Comparison of ENCODE assay signal across 8 cellular contexts in the genomic region with DNA sequence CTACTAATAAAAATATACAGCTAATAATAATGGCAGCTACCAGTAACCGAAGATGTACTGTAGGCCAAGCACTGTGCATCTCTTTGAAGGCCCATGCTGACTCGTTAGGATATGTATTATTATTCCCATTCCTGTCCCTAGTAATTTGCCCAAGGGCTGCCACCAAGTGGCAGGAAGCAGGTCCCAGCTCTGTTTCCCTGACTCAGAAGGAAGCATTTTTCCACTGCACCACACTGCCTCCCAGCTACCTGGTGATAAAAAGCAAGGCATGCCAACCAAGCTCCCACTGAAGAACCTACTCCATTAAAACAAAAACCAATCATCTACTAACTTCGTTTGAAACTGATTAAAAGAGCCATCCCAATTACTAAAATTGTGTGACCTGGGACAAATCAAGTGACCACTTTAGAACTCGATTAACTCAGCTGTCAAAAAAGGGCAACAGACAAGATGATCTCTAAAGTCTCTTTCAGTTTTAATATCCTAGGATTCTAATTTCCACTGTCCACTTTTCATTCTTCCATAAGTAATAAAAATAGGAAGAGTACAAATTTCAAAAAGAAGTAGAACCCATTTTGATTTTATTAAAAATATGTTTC. TPM values are rescaled to one million over a fixed set of nuclear protein-coding genes. Genes with fewer than 3 reads are reported as not detected.
DNase-seq lines count a peak whose midpoint lies in the region; ATAC-seq and TF ChIP-seq lines count a peak whose summit lies in the region.

No MANE protein-coding gene starts in this region.

- H3K36me3 ChIP-seq in heart left ventricle: no peaks in the 10 kb centered on the region
- no peaks in the 10 kb centered on the region for H3K36me3 ChIP-seq in sigmoid colon

- H3K4me1 ChIP-seq in heart left ventricle: peaks cover 0 to 4% (median 0%) of the 10 kb centered on the region in 12 donors
- peaks cover 0 to 18% (median 10%) of the 10 kb centered on the region in 4 donors for H3K4me1 ChIP-seq in sigmoid colon

- TF ChIP-seq POLR2A in heart left ventricle (IDR thresholded peaks at IDR 0.05): no peak
- TF ChIP-seq POLR2A in sigmoid colon (IDR thresholded peaks at IDR 0.05): no peak
- no peak for TF ChIP-seq POLR2A in GM18505 (IDR thresholded peaks at IDR 0.05; ENCODE audit: borderline replicate concordance, extremely low read depth, insufficient read depth, insufficient read length)

- no peak overlapping the region for H3K4me3 ChIP-seq in heart left ventricle
- H3K4me3 ChIP-seq in sigmoid colon: no peak overlapping the region

- TF ChIP-seq CTCF in GM12872 (IDR thresholded peaks at IDR 0.05; ENCODE audit: insufficient read depth, low read depth, low read length) (peak; percentile 38; the same call in 2 of the 3 replicates), heart left ventricle (IDR thresholded peaks at IDR 0.05) (peak; percentile 16 to 74 (median 53)), sigmoid colon (IDR thresholded peaks at IDR 0.05) (peak in 3 of 4 experiments; percentile 18 to 59 (median 38))

- intact Hi-C loops in heart left ventricle (cut with DNase I): loop anchor here (2.0 to 10.0 kb wide), 11 partner anchors 89 to 235 kb away; a partner anchor contains a TSS
- intact Hi-C loops in sigmoid colon (cut with DNase I): loop anchor here (2.0 to 10.0 kb wide), 3 partner anchors 115 to 863 kb away; a partner anchor contains a TSS

- peak; percentile 58 to 88 (median 84) for ATAC-seq in heart left ventricle
- ATAC-seq in GM18505 (IDR thresholded peaks at IDR 0.05; ENCODE audit: unreplicated experiment): no peak
- ATAC-seq in GM21526 (IDR thresholded peaks at IDR 0.05; ENCODE audit: low FRiP score, unreplicated experiment): no peak

- H3K27me3 ChIP-seq in heart left ventricle: no peaks in the 10 kb centered on the region
- no peaks in the 10 kb centered on the region for H3K27me3 ChIP-seq in sigmoid colon

- H3K9me3 ChIP-seq in heart left ventricle (no peaks in the 10 kb centered on the region), sigmoid colon (no peaks in the 10 kb centered on the region)

- DNase-seq in NCI-H1694 (lab: John Stamatoyannopoulos, UW) (peak; percentile 85), UCSD-AML1 (lab: John Stamatoyannopoulos, UW; ENCODE audit: unreplicated experiment) (peak; percentile 41), heart left ventricle (peak in 4 of 5 donors; percentile 36 to 56 (median 42)), sigmoid colon (no peak)
- no peak for DNase-seq in activated T-cell treated with anti-CD3 and anti-CD28 coated beads, Interleukin-2, amount 50 U/mL, for 1 hour

- 23 to 34% (median 31%) methylated on average over 4 of the region's 4 CpGs for WGBS in heart left ventricle, 4 donors
- 10 to 57% methylated on average over 4 of the region's 4 CpGs for WGBS in sigmoid colon, 2 donors

- no peak for TF ChIP-seq EP300 in sigmoid colon (IDR thresholded peaks at IDR 0.05)

- H3K27ac ChIP-seq in heart left ventricle: no peak overlapping the region
- no peak overlapping the region for H3K27ac ChIP-seq in sigmoid colon

RNA-seq across cellular contexts. Expression of a gene that starts 24.3 kb away (rescaled TPM):
- total RNA-seq in heart left ventricle: 10 to 100 TPM in 4 of 9 donors, 1 to 10 TPM in 5; 6.8 to 18.4 (median 8.7) TPM
- 1 to 10 TPM; 3.3 to 7.5 TPM for polyA plus RNA-seq in heart left ventricle
- 10 to 100 TPM; 30.0 to 42.3 (median 33.8) TPM for total RNA-seq in sigmoid colon
- 10 to 100 TPM in 2 of 3 donors, 1 to 10 TPM in 1; 7.2 to 15.6 (median 13.9) TPM for polyA plus RNA-seq in sigmoid colon

Comparison
In these comparisons a context has a peak if more than half of its experiments do, and no peak if none do; other contexts are left out.
1. DNase-seq: peak in NCI-H1694 (single experiment), UCSD-AML1 (single experiment) and heart left ventricle (4 of 5); none in sigmoid colon (single experiment) and activated T-cell treated with anti-CD3 and anti-CD28 coated beads, Interleukin-2, amount 50 U/mL, for 1 hour (single experiment).
2. ATAC-seq: peak in heart left ventricle (4 of 4); none in GM18505 (single experiment) and GM21526 (single experiment).
3. Peak in every context shown above with its lines, with median percentiles within 50 percentile points of each other: CTCF ChIP-seq.